ENCODE assay signal across 21 cellular contexts in genomic region chr12:127726928-127727327, GRCh38.
"Had no signal": no experiment of that assay in that cellular context is flagged by ENCODE, and none has a peak within 500 bp of the region (broad histone marks: within the 10 kb centered on the region; RNA-seq: fewer than 3 reads in every experiment).

No MANE protein-coding gene starts in this region.

- H3K4me1 ChIP-seq: ascending aorta, breast epithelium, gastrocnemius medialis, heart left ventricle, left lung, neural progenitor cell, psoas muscle had no signal

- H3K27me3 ChIP-seq: ascending aorta, breast epithelium, gastrocnemius medialis, heart left ventricle, left lung, neural progenitor cell, suprapubic skin had no signal

- H3K9me3 ChIP-seq: ascending aorta, breast epithelium, gastrocnemius medialis, left lung, mucosa of descending colon, psoas muscle, suprapubic skin had no signal

- H3K4me2 ChIP-seq: neural progenitor cell had no signal

- H3K9ac ChIP-seq: neural progenitor cell had no signal

- ATAC-seq: activated CD4-positive, CD25-positive, alpha-beta regulatory T cell treated with anti-CD3 and anti-CD28 coated beads, Interleukin-2, amount 50 U/mL, for 24 hours; gastrocnemius medialis; left lung; mucosa of descending colon; psoas muscle; right cardiac atrium had no signal

- H3K27ac ChIP-seq: ascending aorta, breast epithelium, gastrocnemius medialis, heart left ventricle, left lung, neural progenitor cell, psoas muscle, suprapubic skin had no signal

- H3K36me3 ChIP-seq: ascending aorta, breast epithelium, gastrocnemius medialis, heart left ventricle, left lung, neural progenitor cell, suprapubic skin had no signal

- DNase-seq: activated CD4-positive, alpha-beta T cell treated with anti-CD3 and anti-CD28 coated beads, Interleukin-2, amount 50 U/mL, for 1 hour; activated CD8-positive, alpha-beta memory T cell treated with anti-CD3 and anti-CD28 coated beads, Interleukin-2, amount 50 U/mL, for 4 hours; activated effector memory CD4-positive, alpha-beta T cell treated with anti-CD3 and anti-CD28 coated beads, Interleukin-2, amount 50 U/mL, for 16 hours; activated T-cell treated with anti-CD3 and anti-CD28 coated beads, Interleukin-2, amount 50 U/mL, for 48 hours; cerebellar nuclear complex; cortex of kidney; gastrocnemius medialis; heart left ventricle; left lung; mucosa of descending colon; naive B cell; psoas muscle; right cardiac atrium; stimulated activated CD4-positive, alpha-beta T cell treated with anti-CD3 and anti-CD28 coated beads, Interleukin-2, amount 100 ng/mL, for 48 hours; trophoblast cell had no signal

- H2AFZ ChIP-seq: neural progenitor cell had no signal

- H3K4me3 ChIP-seq: ascending aorta, breast epithelium, gastrocnemius medialis, heart left ventricle, left lung, mucosa of descending colon, neural progenitor cell, psoas muscle, skin epidermis, suprapubic skin had no signal
